Comparison of ENCODE assay signal across 5 cellular contexts in the genomic region with DNA sequence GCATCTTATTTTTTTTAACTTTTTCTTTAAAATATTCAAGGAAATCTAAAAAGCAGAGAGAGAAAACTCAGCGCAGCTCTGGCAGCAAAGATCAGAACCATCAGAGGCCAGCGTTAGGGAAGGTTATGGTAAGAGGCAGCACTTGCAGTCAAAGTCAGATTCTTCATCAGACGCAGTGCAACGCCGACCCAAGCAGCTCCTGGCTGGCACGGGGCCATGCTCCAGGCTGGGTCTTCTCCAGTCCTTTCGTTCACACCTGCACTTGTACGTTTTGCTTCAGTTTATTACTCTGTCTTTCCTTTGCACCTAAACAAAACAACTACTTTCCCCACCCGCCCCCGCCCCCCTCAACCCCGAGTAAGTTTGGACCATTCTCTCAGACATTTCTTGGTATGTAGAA.
"Had no signal": no experiment of that assay in that cellular context is flagged by ENCODE, and none has a peak within 500 bp of the region (broad histone marks: within the 10 kb centered on the region; RNA-seq: fewer than 3 reads in every experiment).

No MANE protein-coding gene starts in this region.

- H3K4me3 ChIP-seq: GM23338, K562 had no signal

- DNase-seq: H9, HCEC 1CT, KG1 had no signal
